ENCODE assay signal across 23 cellular contexts in the genomic region with DNA sequence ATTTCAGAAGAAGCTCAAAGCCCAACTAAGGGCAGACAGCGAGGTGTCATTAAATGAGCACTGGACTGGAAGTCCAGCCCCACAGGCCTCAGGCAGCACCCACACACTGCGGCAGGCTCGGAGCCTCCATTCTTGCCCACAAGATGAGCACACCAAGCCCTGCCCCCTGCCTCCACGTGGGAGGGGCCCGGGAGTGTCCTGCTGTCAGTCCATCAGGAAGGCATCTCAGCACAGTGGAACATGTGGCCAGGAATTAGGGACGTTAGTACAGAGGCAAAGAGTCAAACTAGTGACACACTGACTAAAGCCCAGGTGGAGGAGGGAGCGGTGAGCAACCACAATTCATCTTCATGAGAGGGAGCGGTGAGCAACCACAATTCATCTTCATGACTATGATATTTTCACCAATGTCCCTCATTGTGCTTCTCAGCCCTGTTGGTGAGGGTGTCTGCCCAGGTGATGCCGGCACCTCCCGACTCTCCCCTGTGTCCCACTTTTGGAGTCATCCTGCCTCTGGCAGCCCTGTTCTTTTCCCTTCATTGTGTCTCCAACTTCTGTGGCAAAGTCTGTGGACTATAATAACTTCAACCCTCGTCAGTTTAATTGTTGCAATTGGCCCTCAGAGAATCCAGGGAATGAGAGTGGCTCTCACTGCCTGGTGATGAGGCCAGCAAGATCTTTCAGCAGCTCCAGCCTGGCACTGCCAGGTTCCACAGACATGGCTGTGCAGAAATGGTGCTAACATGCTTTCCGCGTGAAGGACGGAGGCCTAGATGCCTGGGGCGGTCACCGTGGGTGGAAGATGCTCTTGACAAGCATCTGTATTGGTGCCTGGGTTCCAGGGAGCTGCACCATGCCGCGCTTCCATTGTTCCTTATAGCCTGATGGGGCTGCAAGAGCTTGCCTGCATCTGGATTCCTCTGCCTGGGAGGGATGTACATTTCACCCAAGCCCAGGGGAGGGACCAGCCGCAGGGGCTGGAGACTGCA. TPM values are rescaled to one million over a fixed set of nuclear protein-coding genes. Genes with fewer than 3 reads are reported as not detected.
DNase-seq lines count a peak whose midpoint lies in the region; ATAC-seq, FAIRE-seq and TF ChIP-seq lines count a peak whose summit lies in the region.
"Had no signal": no experiment of that assay in that cellular context is flagged by ENCODE, and none has a peak within 500 bp of the region (broad histone marks: within the 10 kb centered on the region; RNA-seq: fewer than 3 reads in every experiment).

No MANE protein-coding gene starts in this region.

- no peaks in the 10 kb centered on the region for H3K9me3 Mint-ChIP-seq in type B pancreatic cell
- H3K9me3 Mint-ChIP-seq: CD4-positive, alpha-beta T cell; H9 had no signal

- H3K79me2 ChIP-seq in DND-41 (ENCODE audit: insufficient read depth, low read length), result no peaks in the 10 kb centered on the region

- H4K20me1 ChIP-seq in DND-41 (ENCODE audit: insufficient read depth, low read length), result no peaks in the 10 kb centered on the region

- H2AFZ ChIP-seq in DND-41 (ENCODE audit: low read depth, low read length), result no peak overlapping the region

- no peaks in the 10 kb centered on the region for H3K36me3 Mint-ChIP-seq in type B pancreatic cell

- in situ Hi-C loops in KBM-7 (cut with MboI; ENCODE audit: low pct_unique_long_range_greater_than_20kb, low sequenced_read_pairs), result no loop called here

- H3K4me3 ChIP-seq in DND-41 (ENCODE audit: low read depth in 1 of 2, low read length in 2 of 2) (no peak overlapping the region), kidney (ENCODE audit: low read length in 2 of 2) (no peak overlapping the region)
- H3K4me3 ChIP-seq: GM12878, Peyer's patch, SJCRH30 had no signal

- peak overlapping the region; percentile 54; the same call in 1 of the 2 replicates for H3K27ac ChIP-seq in DND-41 (ENCODE audit: low read length)
- no peak overlapping the region for H3K27ac ChIP-seq in kidney (ENCODE audit: low read depth in 2 of 2, low read length in 2 of 2)
- H3K27ac ChIP-seq: Peyer's patch, SJCRH30 had no signal

- no peaks in the 10 kb centered on the region for H3K27me3 ChIP-seq in DND-41 (ENCODE audit: insufficient read depth, low read length, poor library complexity)
- H3K27me3 ChIP-seq: Peyer's patch, SJCRH30 had no signal

- H3K36me3 ChIP-seq in DND-41 (ENCODE audit: insufficient read depth, low read length) (peaks cover 6% of the 10 kb centered on the region), kidney (ENCODE audit: control insufficient read depth in 1 of 2, insufficient read depth in 2 of 2, low read length in 2 of 2) (peaks cover 0 to 2% of the 10 kb centered on the region in 2 donors)
- H3K36me3 ChIP-seq: BE2C, Peyer's patch, SJCRH30 had no signal

- H3K27ac Mint-ChIP-seq in type B pancreatic cell, result no peak overlapping the region
- H3K27ac Mint-ChIP-seq: CD4-positive, alpha-beta T cell; H9 had no signal

- H3K9ac ChIP-seq in DND-41 (ENCODE audit: low read depth, low read length), result no peak overlapping the region
- H3K9ac ChIP-seq in kidney (ENCODE audit: low read length in 2 of 2), result no peak overlapping the region

- intact Hi-C loops in kidney (cut with DNase I), result no loop called here

- no peak overlapping the region for H3K4me2 ChIP-seq in DND-41 (ENCODE audit: insufficient read depth, low read length)

- H3K27me3 Mint-ChIP-seq in type B pancreatic cell, result no peaks in the 10 kb centered on the region
- H3K27me3 Mint-ChIP-seq: CD4-positive, alpha-beta T cell had no signal

- no peaks in the 10 kb centered on the region for H3K4me1 Mint-ChIP-seq in type B pancreatic cell (ENCODE audit: unreplicated experiment)

- no peak for FAIRE-seq in kidney (lab: Jason Lieb, UNC)
- FAIRE-seq: GM12878 had no signal

- no peak for ATAC-seq in DND-41 (ENCODE audit: insufficient read depth, low read depth)
- ATAC-seq: GM12878 had no signal

- peaks cover 18% of the 10 kb centered on the region for H3K4me1 ChIP-seq in DND-41 (ENCODE audit: insufficient read depth, low read length)
- H3K4me1 ChIP-seq in kidney (ENCODE audit: control insufficient read depth in 1 of 2, insufficient read depth in 1 of 2, low read depth in 1 of 2, low read length in 2 of 2), result peaks cover 0 to 6% of the 10 kb centered on the region in 2 donors
- H3K4me1 ChIP-seq: Caco-2, Peyer's patch had no signal

- DNase-seq in DND-41 (no peak), SW480 (ENCODE audit: low spot score) (peak; percentile 50), kidney (peak; percentile 53), type B pancreatic cell (ENCODE audit: extremely low spot score, unreplicated experiment) (peak; percentile 58), hippocampal formation (lab: John Stamatoyannopoulos, UW) (no peak), retina (no peak), KBM-7 (no peak)
- DNase-seq: BE2C; CD4-positive, alpha-beta T cell; DMS 273 treated with DMSO at 0.1 percent for 48 hours; DMS79 treated with DMSO at 0.1 percent for 48 hours; H9; MM.1S; NCI-H1048; NCI-H1417 treated with DMSO at 0.1 percent for 48 hours; NCI-H187; NCI-H446 treated with DMSO at 0.1 percent for 48 hours; NCI-H526 treated with DMSO at 0.1 percent for 48 hours; Peyer's patch; SJCRH30 had no signal

- TF ChIP-seq CTCF in DND-41 (IDR thresholded peaks at IDR 0.05; ENCODE audit: borderline replicate concordance, extremely low read depth, low read length, poor library complexity, severe bottlenecking), result no peak
- no peak for TF ChIP-seq CTCF in kidney (IDR thresholded peaks at IDR 0.05; ENCODE audit: borderline replicate concordance, extremely low read depth, insufficient read depth)
- no peak for TF ChIP-seq CTCF in type B pancreatic cell (conservative IDR thresholded peaks at IDR 0.05)

- H3K9me3 ChIP-seq in DND-41 (ENCODE audit: insufficient read depth, low read length, severe bottlenecking) (no peaks in the 10 kb centered on the region), kidney (ENCODE audit: control insufficient read depth in 1 of 2, low read length in 2 of 2) (no peaks in the 10 kb centered on the region)
- H3K9me3 ChIP-seq: BE2C, Caco-2, Peyer's patch, SJCRH30 had no signal

- no peak overlapping the region for H3K4me3 Mint-ChIP-seq in type B pancreatic cell
- H3K4me3 Mint-ChIP-seq: CD4-positive, alpha-beta T cell; H9 had no signal

RNA-seq across cellular contexts. Expression of gene SKOR1, which starts 23.1 kb away (rescaled TPM):
- total RNA-seq in kidney (0.57 TPM), type B pancreatic cell (ENCODE audit: low replicate concordance) (0.29 and 0.65 TPM in 2 replicates)
- 0.22 TPM for polyA plus RNA-seq in kidney (ENCODE audit: insufficient read depth, low read depth, low replicate concordance)
- total RNA-seq: Caco-2 had no signal

RNA-seq across cellular contexts. Expression of gene RNU6-1, which starts 37.6 kb away (rescaled TPM):
- total RNA-seq in kidney (not detected), type B pancreatic cell (ENCODE audit: low replicate concordance) (not detected in 2 replicates)
- polyA plus RNA-seq in kidney (ENCODE audit: insufficient read depth, low read depth, low replicate concordance), result not detected
- total RNA-seq: A673; Caco-2; CD4-positive, alpha-beta T cell; GM12878; H9; Peyer's patch; SJCRH30 had no signal
- polyA plus RNA-seq: GM12878 had no signal

Comparison
In these comparisons a context has a peak if more than half of its experiments do, and no peak if none do; other contexts are left out.
1. DNase-seq: peak in SW480 (single experiment), kidney (single experiment) and type B pancreatic cell (single experiment); none in DND-41 (single experiment), hippocampal formation (0 of 2), retina (single experiment) and KBM-7 (single experiment).